ENCODE assay signal across 8 cellular contexts in the genomic region with DNA sequence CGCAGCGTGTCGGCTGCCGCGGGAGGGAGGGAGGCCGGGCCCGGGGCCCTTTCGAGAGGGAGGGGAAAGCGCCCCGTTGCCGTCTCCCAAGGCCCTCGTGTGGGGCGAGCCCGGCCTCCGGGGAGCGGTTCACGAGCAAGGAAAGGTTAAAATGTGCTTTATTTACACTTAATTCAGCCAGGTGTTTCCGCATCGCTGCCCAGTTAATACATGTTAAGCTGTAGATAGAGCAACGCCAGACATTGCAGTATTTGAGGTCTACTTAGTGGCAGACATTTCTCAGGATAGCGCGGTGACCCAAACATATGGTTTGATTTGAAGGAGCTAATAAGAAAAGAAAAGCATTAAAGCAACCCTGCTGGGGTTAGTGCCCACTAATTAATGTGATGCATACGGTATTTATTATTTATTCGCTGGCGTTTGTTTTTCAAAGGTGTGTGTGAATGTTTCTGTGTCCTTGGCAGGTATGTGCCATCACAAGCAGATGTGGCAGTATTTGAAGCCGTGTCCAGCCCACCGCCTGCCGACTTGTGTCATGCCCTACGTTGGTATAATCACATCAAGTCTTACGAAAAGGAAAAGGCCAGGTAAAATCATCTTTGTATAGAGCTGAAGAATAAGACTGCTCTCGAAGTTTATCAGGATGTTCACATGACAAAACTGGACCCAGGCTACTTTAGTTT. TPM values are rescaled to one million over a fixed set of nuclear protein-coding genes. Genes with fewer than 3 reads are reported as not detected.
DNase-seq lines count a peak whose midpoint lies in the region; ATAC-seq and TF ChIP-seq lines count a peak whose summit lies in the region.

No MANE protein-coding gene starts in this region.

- no peaks in the 10 kb centered on the region for H3K27me3 ChIP-seq in BLaER1 treated with 17β-estradiol and CSF1 and Interleukin-3, amounts not matched to agents 10 nM and 100 nM
- H3K27me3 ChIP-seq in SJCRH30 = no peaks in the 10 kb centered on the region
- no peaks in the 10 kb centered on the region for H3K27me3 ChIP-seq in dorsolateral prefrontal cortex
- H3K27me3 ChIP-seq in mesendoderm (ENCODE audit: insufficient read depth, low read length, poor library complexity) = no peaks in the 10 kb centered on the region
- no peaks in the 10 kb centered on the region for H3K27me3 ChIP-seq in vagina

- H3K36me3 ChIP-seq in BLaER1 treated with 17β-estradiol and CSF1 and Interleukin-3, amounts not matched to agents 10 nM and 100 nM = peaks cover 40 to 70% (median 67%) of the 10 kb centered on the region in 11 experiments
- H3K36me3 ChIP-seq in SJCRH30 (peaks cover 55% of the 10 kb centered on the region), mesendoderm (ENCODE audit: control insufficient read depth, insufficient read depth, low read length) (peaks cover 9% of the 10 kb centered on the region), vagina (peaks cover 0 to 28% of the 10 kb centered on the region in 2 donors)

- peak overlapping the region; percentile 79 to 98 (median 94) for H3K4me2 ChIP-seq in BLaER1 treated with 17β-estradiol and CSF1 and Interleukin-3, amounts not matched to agents 10 nM and 100 nM
- peak overlapping the region; percentile 62 for H3K4me2 ChIP-seq in mesendoderm (ENCODE audit: low read length)

- peaks cover 0 to 4% (median 0%) of the 10 kb centered on the region in 11 experiments; a peak in 1 of 22 replicates for H3K9me3 ChIP-seq in BLaER1 treated with 17β-estradiol and CSF1 and Interleukin-3, amounts not matched to agents 10 nM and 100 nM (replicated peaks in 1 of 11)
- H3K9me3 ChIP-seq in SJCRH30 (replicated peaks) (no peaks in the 10 kb centered on the region), vagina (no peaks in the 10 kb centered on the region)

- DNase-seq in SJCRH30 (no peak), dorsolateral prefrontal cortex (no peak), mesendoderm (no peak), vagina (ENCODE audit: extremely low spot score in 2 of 2) (no peak), NCI-H1436 (lab: John Stamatoyannopoulos, UW) (no peak)

- H2BK15ac ChIP-seq in mesendoderm (replicated peaks; ENCODE audit: low read depth) = no peak overlapping the region

- TF ChIP-seq CTCF in dorsolateral prefrontal cortex (IDR thresholded peaks at IDR 0.05 in 54 of 56, conservative IDR thresholded peaks at IDR 0.05 in 2 of 56; ENCODE audit: low read depth in 1 of 56, partially characterized antibody in 56 of 56) = no peak
- no peak for TF ChIP-seq CTCF in vagina (IDR thresholded peaks at IDR 0.05)

- peak; percentile 23 for ATAC-seq in GM18870 (IDR thresholded peaks at IDR 0.05; ENCODE audit: unreplicated experiment)
- ATAC-seq in HG03066 (IDR thresholded peaks at IDR 0.05; ENCODE audit: low read depth, unreplicated experiment) = peak; percentile 46

- peaks cover 8 to 73% (median 50%) of the 10 kb centered on the region in 11 experiments; a peak in 21 of 22 replicates for H4K20me1 ChIP-seq in BLaER1 treated with 17β-estradiol and CSF1 and Interleukin-3, amounts not matched to agents 10 nM and 100 nM

- peak overlapping the region; percentile 89 to 97 (median 95) for H3K9ac ChIP-seq in BLaER1 treated with 17β-estradiol and CSF1 and Interleukin-3, amounts not matched to agents 10 nM and 100 nM
- H3K9ac ChIP-seq in mesendoderm (ENCODE audit: low read length) = peak overlapping the region; percentile 89

- no peak overlapping the region for H2BK120ac ChIP-seq in mesendoderm (ENCODE audit: low read depth, low read length)

- peak overlapping the region; percentile 95 for H3K4ac ChIP-seq in mesendoderm (ENCODE audit: low read depth, low read length)

- intact Hi-C loops in dorsolateral prefrontal cortex (cut with DNase I) (loop anchor here (5.0 kb wide), 3 partner anchors 282 to 402 kb away; a partner anchor contains a TSS), vagina (cut with DNase I) (no loop called here)

- H3K27ac ChIP-seq in BLaER1 treated with 17β-estradiol and CSF1 and Interleukin-3, amounts not matched to agents 10 nM and 100 nM = peak overlapping the region; percentile 83 to 96 (median 92)
- H3K27ac ChIP-seq in SJCRH30 = peak overlapping the region; percentile 94
- H3K27ac ChIP-seq in dorsolateral prefrontal cortex = peak overlapping the region in 58 of 59 donors; percentile 20 to 99 (median 94)
- peak overlapping the region; percentile 77 for H3K27ac ChIP-seq in mesendoderm (ENCODE audit: low read depth, low read length)
- peak overlapping the region; percentile 94 for H3K27ac ChIP-seq in vagina

- no peak overlapping the region for H4K8ac ChIP-seq in mesendoderm (ENCODE audit: low read depth, low read length)

- TF ChIP-seq POLR2A in vagina (IDR thresholded peaks at IDR 0.05) = no peak

- peaks cover 42 to 57% (median 46%) of the 10 kb centered on the region in 10 experiments for H3K4me1 ChIP-seq in BLaER1 treated with 17β-estradiol and CSF1 and Interleukin-3, amounts not matched to agents 10 nM and 100 nM
- H3K4me1 ChIP-seq in SJCRH30 (peaks cover 14% of the 10 kb centered on the region), mesendoderm (ENCODE audit: control insufficient read depth, low read depth, low read length) (peaks cover 3% of the 10 kb centered on the region), vagina (peaks cover 38% of the 10 kb centered on the region)

- peak overlapping the region; percentile 74 to 98 (median 90) for H3K4me3 ChIP-seq in BLaER1 treated with 17β-estradiol and CSF1 and Interleukin-3, amounts not matched to agents 10 nM and 100 nM
- H3K4me3 ChIP-seq in SJCRH30 (peak overlapping the region; percentile 80), dorsolateral prefrontal cortex (peak overlapping the region; percentile 67 to 100 (median 89)), mesendoderm (ENCODE audit: low read length) (peak overlapping the region; percentile 90), vagina (peak overlapping the region; percentile 86 to 88)

- no peak overlapping the region for H2BK5ac ChIP-seq in mesendoderm (ENCODE audit: low read length)

- peaks cover 47% of the 10 kb centered on the region for H3K79me2 ChIP-seq in mesendoderm (ENCODE audit: control insufficient read depth, insufficient read depth, low read length)

- peak overlapping the region; percentile 68 for H3K18ac ChIP-seq in mesendoderm (ENCODE audit: low read length)

- H3K79me1 ChIP-seq in mesendoderm (ENCODE audit: low read length) = peaks cover 4% of the 10 kb centered on the region

- H3K56ac ChIP-seq in mesendoderm (ENCODE audit: low read length) = peak overlapping the region; percentile 94

- WGBS in mesendoderm (ENCODE audit: extremely low coverage, insufficient coverage, low lambda C conversion rate) = no CpG with 5 or more reads among the region's 31 CpGs

- H3K23ac ChIP-seq in mesendoderm (ENCODE audit: low read length) = no peak overlapping the region

- H2AK5ac ChIP-seq in mesendoderm (ENCODE audit: low read length) = peak overlapping the region; percentile 68

- no peak overlapping the region for H4K5ac ChIP-seq in mesendoderm (ENCODE audit: low read length)

RNA-seq across cellular contexts. Expression of a gene that starts 0.6 kb away (rescaled TPM):
- 945 and 1,044 TPM in 2 replicates for total RNA-seq in SJCRH30 (2014; rRNA removed; shearing (Covaris generic))
- total RNA-seq in dorsolateral prefrontal cortex (100 to 1,000 TPM in 119 of 120 experiments, 10 to 100 TPM in 1; 99.8 to 207 (median 145) TPM), vagina (353 TPM)
- 949 TPM for polyA plus RNA-seq in mesendoderm (2013, experiment 1 of 2)
- polyA plus RNA-seq in mesendoderm (2013, experiment 2 of 2) = 958 TPM

RNA-seq across cellular contexts. Expression of a gene that starts 1.0 kb away (rescaled TPM):
- total RNA-seq in SJCRH30 (2014; rRNA removed; shearing (Covaris generic)) = 115 and 124 TPM in 2 replicates
- total RNA-seq in dorsolateral prefrontal cortex = 100 to 1,000 TPM; 106 to 220 (median 165) TPM
- 42.4 TPM for polyA plus RNA-seq in mesendoderm (2013, experiment 1 of 2)
- 43.2 TPM for polyA plus RNA-seq in mesendoderm (2013, experiment 2 of 2)
- total RNA-seq in vagina = 33.6 TPM
